In genomic region chr14:100062602-100063001, GRCh38 we compare ENCODE assay signal across 15 cellular contexts. TPM values are rescaled to one million over a fixed set of nuclear protein-coding genes. Genes with fewer than 3 reads are reported as not detected.
A peak's percentile ranks its signal among the peaks of the same experiment; 100 is the strongest.
DNase-seq lines count a peak whose midpoint lies in the region; ATAC-seq and TF ChIP-seq lines count a peak whose summit lies in the region.
"Had no signal": no experiment of that assay in that cellular context is flagged by ENCODE, and none has a peak within 500 bp of the region (broad histone marks: within the 10 kb centered on the region; RNA-seq: fewer than 3 reads in every experiment).

No MANE protein-coding gene starts in this region.

- H3K9me3 ChIP-seq in CD4-positive, alpha-beta T cell (ENCODE audit: control insufficient read depth, low read length) = no peaks in the 10 kb centered on the region
- no peaks in the 10 kb centered on the region for H3K9me3 ChIP-seq in KOPT-K1 (ENCODE audit: insufficient read depth, low read length, poor library complexity, severe bottlenecking)
- no peaks in the 10 kb centered on the region for H3K9me3 ChIP-seq in gastroesophageal sphincter
- H3K9me3 ChIP-seq: testis had no signal

- DNase-seq in CD4-positive, alpha-beta T cell = no peak
- no peak for DNase-seq in naive thymus-derived CD8-positive, alpha-beta T cell
- DNase-seq in foreskin keratinocyte (no peak), epidermal melanocyte (ENCODE audit: insufficient read length, low spot score) (no peak), sciatic nerve (ENCODE audit: low spot score) (no peak)
- DNase-seq: mesendoderm, MM.1S, NCI-H2107, NCI-H774, occipital lobe, testis had no signal

- peak overlapping the region; percentile 95 for H3K4me3 Mint-ChIP-seq in CD4-positive, alpha-beta T cell
- H3K4me3 Mint-ChIP-seq in activated T-helper 17 cell treated with anti-CD3 and anti-CD28 coated beads, Interleukin-2, amount 50 U/mL, for 72 hours = peak overlapping the region; percentile 93
- peak overlapping the region; percentile 57 to 98 (median 82) for H3K4me3 Mint-ChIP-seq in naive thymus-derived CD8-positive, alpha-beta T cell

- CTCF ChIA-PET in CD4-positive, alpha-beta T cell (lab: Charles Lee) = interaction anchor here (2.1 to 31.7 kb wide), 2 partner anchors 10 to 32 kb away, joined by 12 to 1090 read pairs; no protein-coding TSS in a partner anchor

- no peak for TF ChIP-seq POLR2A in gastroesophageal sphincter (IDR thresholded peaks at IDR 0.05)

- ATAC-seq in CD4-positive, alpha-beta T cell (ENCODE audit: poor library complexity) = no peak
- ATAC-seq in activated T-helper 17 cell treated with anti-CD3 and anti-CD28 coated beads, Interleukin-2, amount 50 U/mL, for 72 hours (replicated peaks) = peak; percentile 37
- no peak for ATAC-seq in naive thymus-derived CD8-positive, alpha-beta T cell
- no peak for ATAC-seq in foreskin keratinocyte
- ATAC-seq in gastroesophageal sphincter = no peak
- ATAC-seq in sciatic nerve = no peak

- POLR2A ChIA-PET in CD4-positive, alpha-beta T cell (lab: Charles Lee) = interaction anchor here (31.0 kb wide), 1 partner anchor 26 kb away, joined by 1638 read pairs; the partner anchor contains the start of gene EVL
- POLR2A ChIA-PET in naive thymus-derived CD8-positive, alpha-beta T cell (lab: Charles Lee) = interaction anchor here (52.2 kb wide), 1 partner anchor 31 kb away, joined by 2215 read pairs; the partner anchor contains the start of gene EVL

- H3K27ac ChIP-seq in CD4-positive, alpha-beta T cell (ENCODE audit: low read depth, low read length) = peak overlapping the region; percentile 96
- peak overlapping the region; percentile 100 for H3K27ac ChIP-seq in KOPT-K1 (ENCODE audit: low read depth, low read length, poor library complexity, severe bottlenecking)
- H3K27ac ChIP-seq in foreskin keratinocyte = no peak overlapping the region
- no peak overlapping the region for H3K27ac ChIP-seq in gastroesophageal sphincter
- H3K27ac ChIP-seq: C4-2B, testis had no signal

- H3K36me3 Mint-ChIP-seq in CD4-positive, alpha-beta T cell (ENCODE audit: low read depth) = peaks cover 24% of the 10 kb centered on the region
- H3K36me3 Mint-ChIP-seq in activated T-helper 17 cell treated with anti-CD3 and anti-CD28 coated beads, Interleukin-2, amount 50 U/mL, for 72 hours (ENCODE audit: low read depth) = peaks cover 46% of the 10 kb centered on the region
- peaks cover 9 to 16% (median 13%) of the 10 kb centered on the region in 3 donors for H3K36me3 Mint-ChIP-seq in naive thymus-derived CD8-positive, alpha-beta T cell

- TF ChIP-seq EP300 in gastroesophageal sphincter (IDR thresholded peaks at IDR 0.05) = no peak

- WGBS in gastroesophageal sphincter (ENCODE audit: low coverage in 1 of 2), 2 donors = 94 to 98% methylated on average over 3 to 4 of the region's 4 CpGs

- intact Hi-C loops in CD4-positive, alpha-beta T cell (cut with DNase I, micrococcal nuclease) = loop anchor here in 1 of 2 experiments (2.0 kb wide), 1 partner anchor 18 kb away; no protein-coding TSS in a partner anchor
- intact Hi-C loops in sciatic nerve (cut with DNase I) = no loop called here

- no peak for TF ChIP-seq CTCF in CD4-positive, alpha-beta T cell (IDR thresholded peaks at IDR 0.05)
- TF ChIP-seq CTCF in foreskin keratinocyte (conservative IDR thresholded peaks at IDR 0.05) (no peak), gastroesophageal sphincter (IDR thresholded peaks at IDR 0.05) (no peak)

- H3K36me3 ChIP-seq in KOPT-K1 (ENCODE audit: insufficient read depth, low read length) (peaks cover 8% of the 10 kb centered on the region; the same call in 1 of the 2 replicates), gastroesophageal sphincter (no peaks in the 10 kb centered on the region)

- peak overlapping the region; percentile 98 for H3K27ac Mint-ChIP-seq in CD4-positive, alpha-beta T cell
- H3K27ac Mint-ChIP-seq in activated T-helper 17 cell treated with anti-CD3 and anti-CD28 coated beads, Interleukin-2, amount 50 U/mL, for 72 hours = peak overlapping the region; percentile 96
- peak overlapping the region; percentile 93 to 100 (median 99) for H3K27ac Mint-ChIP-seq in naive thymus-derived CD8-positive, alpha-beta T cell

- H3K9me3 Mint-ChIP-seq in CD4-positive, alpha-beta T cell = no peaks in the 10 kb centered on the region
- H3K9me3 Mint-ChIP-seq in activated T-helper 17 cell treated with anti-CD3 and anti-CD28 coated beads, Interleukin-2, amount 50 U/mL, for 72 hours = no peaks in the 10 kb centered on the region
- H3K9me3 Mint-ChIP-seq in naive thymus-derived CD8-positive, alpha-beta T cell = no peaks in the 10 kb centered on the region

- no peaks in the 10 kb centered on the region for H3K27me3 ChIP-seq in CD4-positive, alpha-beta T cell (ENCODE audit: control insufficient read depth, insufficient read depth, low read length)
- H3K27me3 ChIP-seq in foreskin keratinocyte = no peaks in the 10 kb centered on the region
- H3K27me3 ChIP-seq in gastroesophageal sphincter = no peaks in the 10 kb centered on the region
- H3K27me3 ChIP-seq: testis had no signal

- no peak overlapping the region for H3K4me3 ChIP-seq in gastroesophageal sphincter
- H3K4me3 ChIP-seq: testis had no signal

- H3K4me1 ChIP-seq in foreskin keratinocyte (peaks cover 24% of the 10 kb centered on the region), gastroesophageal sphincter (peaks cover 0 to 3% (median 0%) of the 10 kb centered on the region in 3 donors)

- H3K4me1 Mint-ChIP-seq in CD4-positive, alpha-beta T cell (ENCODE audit: low read depth) = peaks cover 86% of the 10 kb centered on the region
- peaks cover 58% of the 10 kb centered on the region for H3K4me1 Mint-ChIP-seq in activated T-helper 17 cell treated with anti-CD3 and anti-CD28 coated beads, Interleukin-2, amount 50 U/mL, for 72 hours
- H3K4me1 Mint-ChIP-seq in naive thymus-derived CD8-positive, alpha-beta T cell = peaks cover 41 to 82% (median 74%) of the 10 kb centered on the region in 4 donors

- H3K27me3 Mint-ChIP-seq in CD4-positive, alpha-beta T cell = no peaks in the 10 kb centered on the region
- H3K27me3 Mint-ChIP-seq in activated T-helper 17 cell treated with anti-CD3 and anti-CD28 coated beads, Interleukin-2, amount 50 U/mL, for 72 hours = no peaks in the 10 kb centered on the region
- no peaks in the 10 kb centered on the region for H3K27me3 Mint-ChIP-seq in naive thymus-derived CD8-positive, alpha-beta T cell

RNA-seq across cellular contexts. Expression of gene EVL, which starts 2.6 kb away (rescaled TPM):
- 100 to 1,000 TPM; 660 to 678 TPM for total RNA-seq in CD4-positive, alpha-beta T cell
- total RNA-seq in activated T-helper 17 cell treated with anti-CD3 and anti-CD28 coated beads, Interleukin-2, amount 50 U/mL, for 72 hours = 100 to 1,000 TPM; 493 to 560 TPM
- 1,000 to 10,000 TPM; 1,491 to 1,493 TPM for total RNA-seq in naive thymus-derived CD8-positive, alpha-beta T cell
- 100 to 1,000 TPM; 111 to 153 (median 148) TPM for polyA plus RNA-seq in naive thymus-derived CD8-positive, alpha-beta T cell
- total RNA-seq in foreskin keratinocyte = 16.9 and 17.0 TPM in 2 replicates
- polyA plus RNA-seq in foreskin keratinocyte = 16.8 and 20.6 TPM in 2 replicates
- 10 to 100 TPM; 36.1 to 42.6 (median 38.5) TPM for total RNA-seq in gastroesophageal sphincter
- 87.2 TPM for total RNA-seq in sciatic nerve

Comparison
In these comparisons a context has a peak if more than half of its experiments do, and no peak if none do; other contexts are left out.
1. H3K27ac ChIP-seq: peak in CD4-positive, alpha-beta T cell (single experiment) and KOPT-K1 (single experiment); none in foreskin keratinocyte (single experiment) and gastroesophageal sphincter (0 of 4).
2. Peak in every context shown above with its lines, with median percentiles within 50 percentile points of each other: H3K27ac Mint-ChIP-seq and H3K4me3 Mint-ChIP-seq.